Comparison of ENCODE assay signal across 1 cellular context in the genomic region with DNA sequence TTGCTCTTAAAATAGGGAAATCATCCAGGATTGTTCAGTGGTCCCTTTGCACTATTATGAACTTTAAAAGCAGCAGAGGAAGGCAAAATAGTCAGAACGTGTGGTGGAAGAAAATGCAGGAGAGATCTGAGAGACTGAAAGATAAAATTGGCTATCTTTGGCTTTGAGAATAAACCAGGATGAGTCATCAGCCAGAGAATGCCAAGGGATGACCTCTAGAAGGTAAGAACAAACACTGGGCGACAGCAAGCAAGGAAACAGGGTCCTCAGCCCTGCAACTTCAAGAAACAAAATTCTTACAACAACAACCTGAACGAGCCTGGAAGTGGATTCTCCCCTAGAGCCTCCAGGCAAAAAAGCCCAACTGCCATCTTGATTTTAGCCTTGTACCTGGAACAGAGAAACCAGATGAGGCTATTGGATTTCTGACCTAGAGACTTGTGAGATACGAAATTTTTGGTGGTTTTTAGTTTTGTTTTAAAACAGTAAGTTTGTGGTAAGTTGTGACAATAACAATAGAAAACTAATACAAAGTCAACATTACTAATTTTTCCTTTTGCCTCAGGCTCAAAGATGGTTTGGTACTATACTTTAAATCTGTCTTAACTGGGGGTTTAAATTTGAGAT.
TF ChIP-seq lines count a peak whose summit lies in the region.

No MANE protein-coding gene starts in this region.

TF ChIP-seq in K562, 482 proteins besides CTCF, POLR2A, EP300 and RAD21 (continued from another document):
- peak; percentile 93 for TF ChIP-seq JUND (IDR thresholded peaks at IDR 0.05; ENCODE audit: borderline replicate concordance, low read depth, low read length)
- TF ChIP-seq JUND (tag; IDR thresholded peaks at IDR 0.05; ENCODE audit: borderline replicate concordance, low read depth, low read length), result peak; percentile 91
- TF ChIP-seq HNRNPLL (IDR thresholded peaks at IDR 0.05; ENCODE audit: low read depth, low read length, poor library complexity, severe bottlenecking), result no peak
- peak; percentile 60 for TF ChIP-seq ESRRA (IDR thresholded peaks at IDR 0.05; ENCODE audit: borderline replicate concordance, low read depth)
- TF ChIP-seq DPF2 (IDR thresholded peaks at IDR 0.05), result peak; percentile 55; the same call in 1 of the 2 replicates
- TF ChIP-seq ZNF766 (CRISPR knock-in tag; conservative IDR thresholded peaks at IDR 0.05), result peak; percentile 87
- peak; percentile 38; the same call in 1 of the 2 replicates for TF ChIP-seq JUN (IDR thresholded peaks at IDR 0.05; ENCODE audit: borderline replicate concordance, low read depth, low read length)
- TF ChIP-seq JUN (CRISPR knock-in tag; IDR thresholded peaks at IDR 0.05; ENCODE audit: borderline replicate concordance), result no peak
